2 cellular contexts compared by ENCODE assay signal in genomic region chr10:29623797-29624196, GRCh38.
TF ChIP-seq lines count a peak whose summit lies in the region.

No MANE protein-coding gene starts in this region.

TF ChIP-seq in HEK293, 187 proteins besides CTCF, POLR2A, EP300 and RAD21 (continued from another document):
- TF ChIP-seq, protein P1, sequence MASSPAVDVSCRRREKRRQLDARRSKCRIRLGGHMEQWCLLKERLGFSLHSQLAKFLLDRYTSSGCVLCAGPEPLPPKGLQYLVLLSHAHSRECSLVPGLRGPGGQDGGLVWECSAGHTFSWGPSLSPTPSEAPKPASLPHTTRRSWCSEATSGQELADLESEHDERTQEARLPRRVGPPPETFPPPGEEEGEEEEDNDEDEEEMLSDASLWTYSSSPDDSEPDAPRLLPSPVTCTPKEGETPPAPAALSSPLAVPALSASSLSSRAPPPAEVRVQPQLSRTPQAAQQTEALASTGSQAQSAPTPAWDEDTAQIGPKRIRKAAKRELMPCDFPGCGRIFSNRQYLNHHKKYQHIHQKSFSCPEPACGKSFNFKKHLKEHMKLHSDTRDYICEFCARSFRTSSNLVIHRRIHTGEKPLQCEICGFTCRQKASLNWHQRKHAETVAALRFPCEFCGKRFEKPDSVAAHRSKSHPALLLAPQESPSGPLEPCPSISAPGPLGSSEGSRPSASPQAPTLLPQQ (tag by site-specific recombination; IDR thresholded peaks at IDR 0.05) = peak; percentile 33; the same call in 1 of the 2 replicates
- no peak for TF ChIP-seq ZBTB21 (tag by site-specific recombination; IDR thresholded peaks at IDR 0.05)
- TF ChIP-seq ZNF239 (tag by site-specific recombination; IDR thresholded peaks at IDR 0.05) = no peak
- no peak for TF ChIP-seq ZNF600 (tag by site-specific recombination; IDR thresholded peaks at IDR 0.05)
- peak; percentile 77 for TF ChIP-seq PRDM10 (tag by site-specific recombination; IDR thresholded peaks at IDR 0.05)
- TF ChIP-seq ZNF223 (tag by site-specific recombination; IDR thresholded peaks at IDR 0.05) = no peak

TF ChIP-seq in GM23338, 12 proteins besides CTCF, POLR2A, EP300 and RAD21 (continued from another document):
- no peak for TF ChIP-seq EZH2 (IDR thresholded peaks at IDR 0.05; ENCODE audit: low read depth, unreplicated experiment)
- no peak for TF ChIP-seq JUNB (IDR thresholded peaks at IDR 0.05; ENCODE audit: unreplicated experiment)
- TF ChIP-seq ZNF462 (CRISPR knock-in tag; IDR thresholded peaks at IDR 0.05) = no peak
- no peak for TF ChIP-seq CREB1 (CRISPR knock-in tag; IDR thresholded peaks at IDR 0.05; ENCODE audit: low read depth)
- TF ChIP-seq EZH2phosphoT487 (IDR thresholded peaks at IDR 0.05; ENCODE audit: unreplicated experiment) = no peak
- no peak for TF ChIP-seq POLR2AphosphoS5 (IDR thresholded peaks at IDR 0.05; ENCODE audit: low read depth)
- TF ChIP-seq NANOG (IDR thresholded peaks at IDR 0.05; ENCODE audit: borderline replicate concordance) = no peak
- TF ChIP-seq ZNF331 (CRISPR knock-in tag; IDR thresholded peaks at IDR 0.05; ENCODE audit: low read depth) = no peak
- no peak for TF ChIP-seq ZNF114 (CRISPR knock-in tag; IDR thresholded peaks at IDR 0.05)
